Comparison of ENCODE assay signal across 32 cellular contexts in the genomic region with DNA sequence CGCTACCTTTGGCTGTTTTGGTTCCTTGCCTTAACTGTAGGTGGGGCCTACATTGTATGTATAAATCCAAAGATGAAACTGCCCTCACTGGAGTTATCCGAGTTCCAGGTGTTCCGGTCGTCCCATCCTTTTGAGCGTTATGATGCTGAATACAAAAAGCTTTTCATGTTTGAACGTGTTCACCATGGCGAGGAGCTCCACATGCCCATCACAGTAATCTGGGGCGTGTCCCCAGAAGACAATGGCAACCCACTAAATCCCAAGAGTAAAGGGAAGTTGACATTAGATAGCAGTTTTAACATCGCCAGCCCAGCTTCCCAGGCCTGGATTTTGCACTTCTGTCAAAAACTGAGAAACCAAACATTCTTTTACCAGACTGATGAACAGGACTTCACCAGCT.
"Had no signal": no experiment of that assay in that cellular context is flagged by ENCODE, and none has a peak within 500 bp of the region (broad histone marks: within the 10 kb centered on the region; RNA-seq: fewer than 3 reads in every experiment).

No MANE protein-coding gene starts in this region.

- H3K36me3 ChIP-seq: breast epithelium had no signal

- H3K4me3 ChIP-seq: adrenal gland, body of pancreas, breast epithelium had no signal

- DNase-seq: activated B cell treated with CpG ODN at 0.5 μM for 24 hours; activated CD4-positive, alpha-beta memory T cell treated with anti-CD3 and anti-CD28 coated beads for 36 hours; activated CD4-positive, alpha-beta T cell treated with anti-CD3 and anti-CD28 coated beads for 4 hours; activated CD4-positive, alpha-beta T cell treated with anti-CD3 and anti-CD28 coated beads, Interleukin-2, amount 10 ng/mL, durations not matched to agents 24 days and 14 days; activated CD4-positive, alpha-beta T cell treated with anti-CD3 and anti-CD28 coated beads, Interleukin-2, amount 50 U/mL, for 1 hour; activated CD4-positive, alpha-beta T cell treated with anti-CD3 and anti-CD28 coated beads, Interleukin-2, amount 50 U/mL, for 4 hours; activated CD4-positive, CD25-positive, alpha-beta regulatory T cell treated with anti-CD3 and anti-CD28 coated beads, Interleukin-2, amount 50 U/mL, for 72 hours; activated CD8-positive, alpha-beta memory T cell treated with anti-CD3 and anti-CD28 coated beads, Interleukin-2, amount 50 U/mL, for 4 hours; activated CD8-positive, alpha-beta T cell treated with anti-CD3 and anti-CD28 coated beads for 36 hours; activated effector memory CD4-positive, alpha-beta T cell treated with anti-CD3 and anti-CD28 coated beads, Interleukin-2, amount 50 U/mL, for 16 hours; activated gamma-delta T cell treated with Interleukin-2 at 50 U/mL for 16 hours; activated naive CD4-positive, alpha-beta T cell; activated naive CD4-positive, alpha-beta T cell treated with anti-CD3 and anti-CD28 coated beads for 36 hours; activated naive CD4-positive, alpha-beta T cell treated with anti-CD3 and anti-CD28 coated beads, Interleukin-2, amount 50 U/mL, for 16 hours; activated naive CD8-positive, alpha-beta T cell treated with anti-CD3 and anti-CD28 coated beads for 36 hours; activated T-cell treated with anti-CD3 and anti-CD28 coated beads for 4 hours; activated T-cell treated with anti-CD3 and anti-CD28 coated beads, Interleukin-2, amount 50 U/mL, for 1 hour; activated T-cell treated with anti-CD3 and anti-CD28 coated beads, Interleukin-2, amount 50 U/mL, for 4 hours; activated T-cell treated with anti-CD3 and anti-CD28 coated beads, Interleukin-2, amount 50 U/mL, for 72 hours; adrenal gland; amniotic stem cell; aorta; body of pancreas; brain microvascular endothelial cell; central memory CD4-positive, alpha-beta T cell; T-helper 1 cell; T-helper 2 cell; T-helper 9 cell had no signal

- H3K27ac ChIP-seq: adrenal gland, body of pancreas, brain microvascular endothelial cell, breast epithelium, VCaP had no signal

- H3K27me3 ChIP-seq: adrenal gland, body of pancreas, brain microvascular endothelial cell, breast epithelium had no signal

- H3K4me1 ChIP-seq: adrenal gland, breast epithelium had no signal

- H3K9me3 ChIP-seq: adrenal gland, body of pancreas, breast epithelium had no signal

- ATAC-seq: activated CD8-positive, alpha-beta T cell treated with anti-CD3 and anti-CD28 coated beads for 36 hours; activated naive CD4-positive, alpha-beta T cell treated with anti-CD3 and anti-CD28 coated beads, Interleukin-2, amount 50 U/mL, for 72 hours; activated T-cell treated with anti-CD3 and anti-CD28 coated beads, Interleukin-2, amount 50 U/mL, for 4 hours; activated T-cell treated with anti-CD3 and anti-CD28 coated beads, Interleukin-2, amount 50 U/mL, for 72 hours; activated T-helper 17 cell treated with anti-CD3 and anti-CD28 coated beads, Interleukin-2, amount 50 U/mL, for 72 hours; body of pancreas had no signal
